In genomic region chr12:115354007-115354452, GRCh38 we compare ENCODE assay signal across 8 cellular contexts.
DNase-seq lines count a peak whose midpoint lies in the region; ATAC-seq and TF ChIP-seq lines count a peak whose summit lies in the region.

No MANE protein-coding gene starts in this region.

- peaks cover 16% of the 10 kb centered on the region for H3K4me1 ChIP-seq in OCI-LY3 (ENCODE audit: low read length)
- no peaks in the 10 kb centered on the region for H3K4me1 ChIP-seq in ovary (ENCODE audit: insufficient read depth)
- H3K4me1 ChIP-seq in HAP-1: peaks cover 21% of the 10 kb centered on the region

- no peaks in the 10 kb centered on the region for H3K36me3 Mint-ChIP-seq in activated naive CD4-positive, alpha-beta T cell treated with anti-CD3 and anti-CD28 coated beads, Interleukin-2, amount 10 ng/mL, durations not matched to agents 7 days and 5 days

- no peaks in the 10 kb centered on the region for H3K36me3 ChIP-seq in OCI-LY3 (replicated peaks; ENCODE audit: low read depth, low read length)
- H3K36me3 ChIP-seq in ovary: no peaks in the 10 kb centered on the region
- H3K36me3 ChIP-seq in HAP-1 (replicated peaks): no peaks in the 10 kb centered on the region

- DNase-seq in epithelial cell of proximal tubule (ENCODE audit: low read depth) (peak; percentile 75), ovary (peak; percentile 50 to 82 (median 63)), HAP-1 (ENCODE audit: low spot score in 2 of 2) (no peak), DMS79 (lab: John Stamatoyannopoulos, UW) (no peak), D341Med (ENCODE audit: low spot score) (no peak)
- no peak for DNase-seq in activated naive CD4-positive, alpha-beta T cell treated with anti-CD3 and anti-CD28 coated beads, Interleukin-2, amount 10 ng/mL, durations not matched to agents 7 days and 5 days

- intact Hi-C loops in ovary (cut with DNase I): no loop called here

- no peaks in the 10 kb centered on the region for H3K4me1 Mint-ChIP-seq in activated naive CD4-positive, alpha-beta T cell treated with anti-CD3 and anti-CD28 coated beads, Interleukin-2, amount 10 ng/mL, durations not matched to agents 7 days and 5 days

- CTCF ChIA-PET in activated naive CD4-positive, alpha-beta T cell treated with anti-CD3 and anti-CD28 coated beads, Interleukin-2, amount 10 ng/mL, durations not matched to agents 7 days and 5 days (lab: Charles Lee): no interaction called here

- no peak for TF ChIP-seq EP300 in ovary (IDR thresholded peaks at IDR 0.05)

- H3K4me2 ChIP-seq in OCI-LY3 (ENCODE audit: low read length): peak overlapping the region; percentile 94

- no peaks in the 10 kb centered on the region for H4K20me1 ChIP-seq in OCI-LY3 (ENCODE audit: insufficient read depth, low read length)

- no peak for TF ChIP-seq CTCF in OCI-LY3 (IDR thresholded peaks at IDR 0.05; ENCODE audit: low read depth, low read length)
- no peak for TF ChIP-seq CTCF in epithelial cell of proximal tubule (conservative IDR thresholded peaks at IDR 0.05; ENCODE audit: low read depth, low read length)
- TF ChIP-seq CTCF in ovary (IDR thresholded peaks at IDR 0.05): no peak

- H3K27me3 Mint-ChIP-seq in activated naive CD4-positive, alpha-beta T cell treated with anti-CD3 and anti-CD28 coated beads, Interleukin-2, amount 10 ng/mL, durations not matched to agents 7 days and 5 days: no peaks in the 10 kb centered on the region

- H3K27ac ChIP-seq in OCI-LY3 (ENCODE audit: low read length) (peak overlapping the region; percentile 27; the same call in 1 of the 2 replicates), ovary (peak overlapping the region in 1 of 2 donors; percentile 16)

- no peak for TF ChIP-seq POLR2A in ovary (IDR thresholded peaks at IDR 0.05)

- no peak overlapping the region for H3K27ac Mint-ChIP-seq in activated naive CD4-positive, alpha-beta T cell treated with anti-CD3 and anti-CD28 coated beads, Interleukin-2, amount 10 ng/mL, durations not matched to agents 7 days and 5 days

- H3K4me3 ChIP-seq in OCI-LY3 (ENCODE audit: low read length) (peak overlapping the region; percentile 75), epithelial cell of proximal tubule (ENCODE audit: low read depth, low read length) (peak overlapping the region; percentile 53), ovary (peak overlapping the region; percentile 26), HAP-1 (no peak overlapping the region)

- H3K9ac ChIP-seq in OCI-LY3 (ENCODE audit: low read length): peak overlapping the region; percentile 62

- H3K79me2 ChIP-seq in OCI-LY3 (ENCODE audit: low read length): no peaks in the 10 kb centered on the region

- H3K27me3 ChIP-seq in OCI-LY3 (ENCODE audit: low read depth, low read length): no peaks in the 10 kb centered on the region
- no peaks in the 10 kb centered on the region for H3K27me3 ChIP-seq in ovary
- H3K27me3 ChIP-seq in HAP-1 (ENCODE audit: low read depth): no peaks in the 10 kb centered on the region

- in situ Hi-C loops in HAP-1 (cut with MboI; ENCODE audit: low sequenced_read_pairs): no loop called here

- WGBS in ovary, 3 donors: 16 to 19% (median 18%) methylated on average over 4 of the region's 4 CpGs

- H3K4me3 Mint-ChIP-seq in activated naive CD4-positive, alpha-beta T cell treated with anti-CD3 and anti-CD28 coated beads, Interleukin-2, amount 10 ng/mL, durations not matched to agents 7 days and 5 days: no peak overlapping the region

- ATAC-seq in GM19035 (IDR thresholded peaks at IDR 0.05; ENCODE audit: unreplicated experiment): peak; percentile 40

- no peaks in the 10 kb centered on the region for H3K9me3 Mint-ChIP-seq in activated naive CD4-positive, alpha-beta T cell treated with anti-CD3 and anti-CD28 coated beads, Interleukin-2, amount 10 ng/mL, durations not matched to agents 7 days and 5 days

- H3K9me3 ChIP-seq in OCI-LY3 (ENCODE audit: insufficient read depth, low read length): no peaks in the 10 kb centered on the region
- H3K9me3 ChIP-seq in ovary: no peaks in the 10 kb centered on the region
- H3K9me3 ChIP-seq in HAP-1: no peaks in the 10 kb centered on the region

- peak overlapping the region; percentile 93 for H2AFZ ChIP-seq in OCI-LY3 (ENCODE audit: low read depth, low read length)

Comparison
In these comparisons a context has a peak if more than half of its experiments do, and no peak if none do; other contexts are left out.
1. DNase-seq: peak in epithelial cell of proximal tubule (single experiment) and ovary (5 of 5); none in HAP-1 (0 of 2), activated naive CD4-positive, alpha-beta T cell treated with anti-CD3 and anti-CD28 coated beads, Interleukin-2, amount 10 ng/mL, durations not matched to agents 7 days and 5 days (single experiment), DMS79 (single experiment) and D341Med (single experiment).